Comparison of ENCODE assay signal across 8 cellular contexts in the genomic region with DNA sequence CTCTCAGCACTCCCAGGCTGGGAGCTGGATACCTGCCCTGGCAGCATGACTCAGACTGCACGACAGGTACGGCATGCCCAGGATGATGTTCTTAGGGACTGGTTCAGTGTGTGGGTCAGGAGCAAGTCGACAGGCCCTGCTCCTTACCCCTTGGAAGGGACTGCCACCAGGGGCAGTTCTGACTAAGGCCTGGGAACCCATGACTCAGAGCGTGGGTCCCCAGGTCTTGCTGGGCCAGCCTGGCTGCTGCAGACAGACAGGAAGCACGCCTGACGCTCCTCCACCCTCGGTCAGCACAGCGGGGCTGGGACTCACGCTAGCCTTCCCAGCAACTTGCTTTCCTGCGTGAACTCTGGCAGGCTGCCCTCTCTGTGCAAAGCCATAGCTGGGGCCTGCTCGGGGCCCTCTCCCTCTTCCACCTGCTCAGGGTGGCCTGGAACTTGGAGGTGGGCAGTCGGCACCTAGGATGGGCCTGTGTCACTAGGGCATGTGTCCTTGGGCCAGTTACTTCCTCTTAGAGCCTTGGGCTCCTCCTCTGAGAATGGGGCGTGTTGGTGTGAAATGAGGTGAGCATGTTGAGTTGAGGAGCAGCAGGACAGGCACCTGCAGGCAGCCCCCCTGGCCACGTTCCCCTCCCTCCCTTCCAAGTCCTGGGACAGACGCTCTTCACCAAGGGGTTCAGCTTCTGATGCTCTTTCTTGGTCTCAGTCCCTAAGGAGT.
DNase-seq lines count a peak whose midpoint lies in the region; ATAC-seq and TF ChIP-seq lines count a peak whose summit lies in the region.
"Not testable (repeated sequence)": the region's sequence is repeated elsewhere in the genome, so short reads cannot be mapped to it uniquely, and the experiment has no call there.

No MANE protein-coding gene starts in this region.

- H3K27me3 Mint-ChIP-seq in activated naive CD8-positive, alpha-beta T cell treated with anti-CD3 and anti-CD28 coated beads, Interleukin-2, amount 10 ng/mL, durations not matched to agents 7 days and 5 days = not testable (repeated sequence)

- H3K4me1 Mint-ChIP-seq in activated naive CD8-positive, alpha-beta T cell treated with anti-CD3 and anti-CD28 coated beads, Interleukin-2, amount 10 ng/mL, durations not matched to agents 7 days and 5 days = not testable (repeated sequence)

- H3K4me3 Mint-ChIP-seq in activated naive CD8-positive, alpha-beta T cell treated with anti-CD3 and anti-CD28 coated beads, Interleukin-2, amount 10 ng/mL, durations not matched to agents 7 days and 5 days = not testable (repeated sequence)

- TF ChIP-seq CTCF in GM13976 (IDR thresholded peaks at IDR 0.05; ENCODE audit: borderline replicate concordance, control extremely low read depth, extremely low read depth, insufficient read depth, missing control alignments); vagina (IDR thresholded peaks at IDR 0.05): not testable (repeated sequence)

- not testable (repeated sequence) for H3K9me3 ChIP-seq in vagina

- not testable (repeated sequence) for H3K9me3 Mint-ChIP-seq in activated naive CD8-positive, alpha-beta T cell treated with anti-CD3 and anti-CD28 coated beads, Interleukin-2, amount 10 ng/mL, durations not matched to agents 7 days and 5 days

- H3K36me3 Mint-ChIP-seq in activated naive CD8-positive, alpha-beta T cell treated with anti-CD3 and anti-CD28 coated beads, Interleukin-2, amount 10 ng/mL, durations not matched to agents 7 days and 5 days = not testable (repeated sequence)

- in situ Hi-C loops in GM13976 (cut with MboI; ENCODE audit: low sequenced_read_pairs, unreplicated experiment); KBM-7 (cut with MboI; ENCODE audit: low pct_unique_long_range_greater_than_20kb, low sequenced_read_pairs): not testable (repeated sequence)

- TF ChIP-seq POLR2A in vagina (IDR thresholded peaks at IDR 0.05) = not testable (repeated sequence)

- DNase-seq in GM13976 (ENCODE audit: low spot score) = peak; percentile 62
- peak; percentile 57 for DNase-seq in KBM-7
- DNase-seq in activated naive CD8-positive, alpha-beta T cell treated with anti-CD3 and anti-CD28 coated beads, Interleukin-2, amount 10 ng/mL, durations not matched to agents 7 days and 5 days = peak; percentile 28
- DNase-seq in islet precursor cell = peak; percentile 64
- DNase-seq in vagina (ENCODE audit: extremely low spot score in 2 of 2) = peak; percentile 58 to 76

- not testable (repeated sequence) for H3K36me3 ChIP-seq in vagina

- intact Hi-C loops in vagina (cut with DNase I) = not testable (repeated sequence)

- POLR2A ChIA-PET in activated naive CD8-positive, alpha-beta T cell treated with anti-CD3 and anti-CD28 coated beads, Interleukin-2, amount 10 ng/mL, durations not matched to agents 7 days and 5 days (lab: Charles Lee) = not testable (repeated sequence)

- ATAC-seq in GM19351 (IDR thresholded peaks at IDR 0.05; ENCODE audit: unreplicated experiment) (peak; percentile 81), GM21786 (IDR thresholded peaks at IDR 0.05; ENCODE audit: unreplicated experiment) (peak; percentile 61), HG03097 (IDR thresholded peaks at IDR 0.05; ENCODE audit: low FRiP score, unreplicated experiment) (peak; percentile 69)
- ATAC-seq in activated naive CD8-positive, alpha-beta T cell treated with anti-CD3 and anti-CD28 coated beads, Interleukin-2, amount 10 ng/mL, durations not matched to agents 7 days and 5 days (ENCODE audit: low read depth) = not testable (repeated sequence)

- H3K27ac Mint-ChIP-seq in activated naive CD8-positive, alpha-beta T cell treated with anti-CD3 and anti-CD28 coated beads, Interleukin-2, amount 10 ng/mL, durations not matched to agents 7 days and 5 days = not testable (repeated sequence)

- not testable (repeated sequence) for H3K4me3 ChIP-seq in vagina

- not testable (repeated sequence) for H3K27ac ChIP-seq in vagina

- not testable (repeated sequence) for H3K4me1 ChIP-seq in vagina

- not testable (repeated sequence) for H3K27me3 ChIP-seq in vagina
